ENCODE assay signal across 1 cellular context in the genomic region with DNA sequence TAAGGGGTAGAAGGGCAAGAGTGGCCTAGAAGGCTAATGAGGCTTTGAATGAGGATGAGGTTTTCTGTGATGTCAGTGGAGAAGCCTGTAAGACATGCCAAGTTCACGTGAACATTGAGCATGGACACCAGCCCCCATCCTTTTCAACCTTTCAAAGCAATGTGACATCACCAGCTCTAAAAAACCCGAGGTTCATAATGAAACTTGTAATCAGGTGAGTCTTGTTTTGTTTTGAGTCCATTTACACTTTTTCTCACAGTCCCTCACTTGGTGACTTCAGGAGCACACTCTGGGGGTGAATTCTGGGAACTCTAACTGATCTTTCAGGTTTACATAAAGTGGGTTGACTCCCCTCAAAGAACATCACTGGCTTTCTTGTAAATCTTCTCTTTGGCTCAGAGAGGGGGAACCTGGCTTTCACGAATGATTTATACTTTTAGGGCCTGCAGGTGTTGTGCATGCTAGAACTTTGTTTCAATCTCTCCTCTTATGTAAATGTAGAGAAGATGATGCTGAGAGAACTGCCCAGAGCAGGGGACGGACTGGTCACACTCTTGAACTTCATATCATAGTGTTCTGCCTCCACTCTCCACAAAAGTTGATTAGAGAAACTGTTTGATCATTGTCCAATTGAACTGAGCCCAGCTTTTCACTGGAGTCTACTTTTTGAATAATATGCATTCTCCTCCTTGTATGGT.
TF ChIP-seq lines count a peak whose summit lies in the region.

No MANE protein-coding gene starts in this region.

TF ChIP-seq in SK-N-SH treated with all-trans-retinoic acid at 6 μM for 48 hours, 23 proteins besides CTCF, POLR2A, EP300 and RAD21 (continued from another document):
- TF ChIP-seq BACH2 (CRISPR knock-in tag; IDR thresholded peaks at IDR 0.05; ENCODE audit: borderline replicate concordance) (no peak), PATZ1 (CRISPR knock-in tag; IDR thresholded peaks at IDR 0.05; ENCODE audit: borderline replicate concordance) (no peak)
TF ChIP-seq in SK-N-SH treated with all-trans-retinoic acid at 6 μM for 48 hours: peak in this region for 0.
